Comparison of ENCODE assay signal across 19 cellular contexts in the genomic region with DNA sequence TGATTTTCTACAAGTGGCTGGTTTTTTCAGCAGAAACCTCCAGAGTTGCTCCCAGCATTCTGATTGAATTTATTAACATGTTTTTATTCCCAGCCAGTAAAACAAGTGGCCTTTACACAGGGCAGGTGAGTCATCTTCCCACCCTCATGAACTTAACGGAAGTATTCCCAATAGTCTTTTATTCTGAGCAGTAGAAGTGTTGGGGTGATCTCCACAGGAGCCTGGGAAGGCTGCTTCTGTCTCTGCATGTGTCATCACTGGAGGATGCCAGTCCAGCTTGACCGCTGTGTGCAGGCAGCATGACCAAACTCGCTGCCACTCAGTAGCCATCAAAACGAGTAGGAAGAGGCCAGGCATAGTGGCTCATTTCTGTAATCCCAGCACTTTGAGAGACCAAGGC. TPM values are rescaled to one million over a fixed set of nuclear protein-coding genes. Genes with fewer than 3 reads are reported as not detected.
DNase-seq lines count a peak whose midpoint lies in the region; ATAC-seq and TF ChIP-seq lines count a peak whose summit lies in the region.
"Had no signal": no experiment of that assay in that cellular context is flagged by ENCODE, and none has a peak within 500 bp of the region (broad histone marks: within the 10 kb centered on the region; RNA-seq: fewer than 3 reads in every experiment).

No MANE protein-coding gene starts in this region.

- H3K36me3 ChIP-seq in kidney epithelial cell (ENCODE audit: control insufficient read depth, insufficient read depth, low read length), result peaks cover 4% of the 10 kb centered on the region

- H3K4me3 ChIP-seq in astrocyte of the cerebellum (ENCODE audit: low read depth, low read length), result no peak overlapping the region
- H3K4me3 ChIP-seq in kidney epithelial cell (ENCODE audit: low read depth, low read length), result no peak overlapping the region
- H3K4me3 ChIP-seq: GM12878, sigmoid colon, SK-N-MC had no signal

- no peak for TF ChIP-seq CTCF in astrocyte of the cerebellum (IDR thresholded peaks at IDR 0.05; ENCODE audit: low read depth, low read length, missing control alignments)
- TF ChIP-seq CTCF in kidney epithelial cell (IDR thresholded peaks at IDR 0.05; ENCODE audit: insufficient read depth, low read length, poor library complexity, severe bottlenecking), result no peak

- DNase-seq in HT1080 (ENCODE audit: low read depth) (peak; percentile 84), astrocyte of the cerebellum (ENCODE audit: low read depth) (peak; percentile 29), kidney epithelial cell (ENCODE audit: low read depth) (peak; percentile 32), NCI-H345 (lab: John Stamatoyannopoulos, UW) (no peak), amygdala (lab: John Stamatoyannopoulos, UW) (no peak)
- DNase-seq: activated CD4-positive, CD25-positive, alpha-beta regulatory T cell treated with anti-CD3 and anti-CD28 coated beads, Interleukin-2, amount 50 U/mL, for 72 hours; foreskin keratinocyte; GF-D8; left ventricle myocardium superior; NCI-H1436; NCI-H2171 treated with DMSO at 0.1 percent for 48 hours; NCI-H748 treated with DMSO at 0.1 percent for 48 hours; sigmoid colon; stimulated activated CD4-positive, alpha-beta T cell treated with anti-CD3 and anti-CD28 coated beads, Interleukin-2, amount 100 ng/mL, for 24 hours had no signal

- no peaks in the 10 kb centered on the region for H3K27me3 ChIP-seq in kidney epithelial cell (ENCODE audit: control insufficient read depth, insufficient read depth, low read length)
- H3K27me3 ChIP-seq: foreskin keratinocyte, sigmoid colon had no signal

- in situ Hi-C loops in astrocyte of the cerebellum (cut with HindIII; ENCODE audit: low sequenced_read_pairs), result no loop called here

- ATAC-seq in HG02623 (IDR thresholded peaks at IDR 0.05; ENCODE audit: unreplicated experiment), result no peak
- ATAC-seq in HG02973 (IDR thresholded peaks at IDR 0.05; ENCODE audit: unreplicated experiment), result no peak
- ATAC-seq: activated T-helper 17 cell treated with anti-CD3 and anti-CD28 coated beads, Interleukin-2, amount 50 U/mL, for 72 hours; foreskin keratinocyte; GM12878; left ventricle myocardium superior had no signal

RNA-seq across cellular contexts. Expression of a gene that starts 13.4 kb away (rescaled TPM):
- 0.14 TPM in 1 of 2 replicates, not detected in the other for total RNA-seq in HT1080 (2014; rRNA removed; shearing (Covaris generic))
- 0.01 and 0.06 TPM in 2 replicates for polyA plus RNA-seq in HT1080 (2015; cell fraction: cytosol; rRNA removed)
- 0.33 and 0.48 TPM in 2 replicates for polyA plus RNA-seq in HT1080 (2015; cell fraction: nucleus; rRNA removed)
- under 0.01 and 0.04 TPM in 2 replicates for total RNA-seq in kidney epithelial cell

RNA-seq across cellular contexts. Expression of a gene that starts 36.5 kb away (rescaled TPM):
- 18.0 and 19.3 TPM in 2 replicates for total RNA-seq in HT1080 (2014; rRNA removed; shearing (Covaris generic))
- polyA plus RNA-seq in HT1080 (2015; cell fraction: cytosol; rRNA removed), result 6.8 and 8.5 TPM in 2 replicates
- polyA plus RNA-seq in HT1080 (2015; cell fraction: nucleus; rRNA removed), result 33.2 and 40.5 TPM in 2 replicates
- 23.7 and 25.7 TPM in 2 replicates for total RNA-seq in kidney epithelial cell

Comparison
In these comparisons a context has a peak if more than half of its experiments do, and no peak if none do; other contexts are left out.
1. DNase-seq: peak in HT1080 (single experiment), astrocyte of the cerebellum (single experiment) and kidney epithelial cell (single experiment); none in NCI-H345 (single experiment) and amygdala (0 of 56).